ENCODE assay signal across 1 cellular context in genomic region chr5:90593083-90593482, GRCh38.
A peak's percentile ranks its signal among the peaks of the same experiment; 100 is the strongest.
TF ChIP-seq lines count a peak whose summit lies in the region.

No MANE protein-coding gene starts in this region.

TF ChIP-seq in HEK293, 187 proteins besides CTCF, POLR2A, EP300 and RAD21 (continued from another document):
- peak; percentile 80; the same call in 1 of the 2 replicates for TF ChIP-seq ZNF146 (tag by site-specific recombination; IDR thresholded peaks at IDR 0.05)
